33 cellular contexts compared by ENCODE assay signal in genomic region chr10:103544657-103545310, GRCh38. TPM values are rescaled to one million over a fixed set of nuclear protein-coding genes. Genes with fewer than 3 reads are reported as not detected.
DNase-seq lines count a peak whose midpoint lies in the region; ATAC-seq, FAIRE-seq and TF ChIP-seq lines count a peak whose summit lies in the region.
"Had no signal": no experiment of that assay in that cellular context is flagged by ENCODE, and none has a peak within 500 bp of the region (broad histone marks: within the 10 kb centered on the region; RNA-seq: fewer than 3 reads in every experiment).

No MANE protein-coding gene starts in this region.

- DNase-seq in AG08396 (ENCODE audit: low spot score) (peak; percentile 1), H7 (peak; percentile 31), cerebellum (ENCODE audit: low spot score) (peak; percentile 1), pancreas (no peak), NCI-H2029 treated with DMSO at 0.1 percent for 48 hours (lab: John Stamatoyannopoulos, UW) (no peak), NCI-H2081 treated with DMSO at 0.1 percent for 48 hours (lab: John Stamatoyannopoulos, UW) (no peak)
- DNase-seq in T-helper 2 cell treated with Interferon-gamma antibody and Interleukin-4, amounts not matched to agents 5 μg/mL and 100 μg/mL, for 36 hours (ENCODE audit: low spot score) = no peak
- DNase-seq: ACHN; activated CD4-positive, alpha-beta T cell treated with anti-CD3 and anti-CD28 coated beads, Interleukin-2, amount 50 U/mL, for 1 hour; activated effector memory CD4-positive, alpha-beta T cell treated with Interleukin-2 at 50 U/mL for 16 hours; activated naive CD8-positive, alpha-beta T cell treated with anti-CD3 and anti-CD28 coated beads for 36 hours; activated T-cell treated with anti-CD3 and anti-CD28 coated beads, Interleukin-2, amount 50 U/mL, for 1 hour; cortex of kidney; DMS153; effector memory CD4-positive, alpha-beta T cell; midbrain; NCI-H1105; NCI-H187; NCI-H2171 treated with DMSO at 0.1 percent for 48 hours; nucleus accumbens; PC-9; Right ventricle myocardium superior; sigmoid colon; stimulated activated CD4-positive, alpha-beta T cell treated with anti-CD3 and anti-CD28 coated beads, Interleukin-4, amount 100 ng/mL, for 4 hours had no signal

- H3K27me3 ChIP-seq in H7 (ENCODE audit: control insufficient read depth, insufficient read depth, low read length) = no peaks in the 10 kb centered on the region
- no peaks in the 10 kb centered on the region for H3K27me3 ChIP-seq in pancreas
- H3K27me3 ChIP-seq: BLaER1, cardiac muscle cell, tibial nerve had no signal

- TF ChIP-seq CTCF in pancreas (IDR thresholded peaks at IDR 0.05) = no peak

- ATAC-seq in pancreas (no peak), HG02840 (IDR thresholded peaks at IDR 0.05; ENCODE audit: low FRiP score, unreplicated experiment) (no peak)
- ATAC-seq: GM12878; K562; naive thymus-derived CD8-positive, alpha-beta T cell had no signal

- no peaks in the 10 kb centered on the region for H3K9me3 Mint-ChIP-seq in T-helper 2 cell treated with Interferon-gamma antibody and Interleukin-4, amounts not matched to agents 5 μg/mL and 100 μg/mL, for 36 hours
- H3K9me3 Mint-ChIP-seq: activated naive CD8-positive, alpha-beta T cell treated with anti-CD3 and anti-CD28 coated beads for 36 hours; naive thymus-derived CD8-positive, alpha-beta T cell had no signal

- no peak overlapping the region for H3K4me3 ChIP-seq in H7 (ENCODE audit: insufficient read depth, low read depth, low read length)
- H3K4me3 ChIP-seq in pancreas = no peak overlapping the region
- H3K4me3 ChIP-seq: BLaER1, cardiac muscle cell, GM12878, K562, PC-9, sigmoid colon, tibial nerve had no signal

- H3K4me1 ChIP-seq in pancreas = peaks cover 41 to 50% (median 48%) of the 10 kb centered on the region in 3 donors

- H3K27ac ChIP-seq in pancreas = peak overlapping the region; percentile 31 to 62 (median 42)
- H3K27ac ChIP-seq: BLaER1, cardiac muscle cell, PC-9, sigmoid colon, tibial nerve had no signal

- H3K4me3 Mint-ChIP-seq in T-helper 2 cell treated with Interferon-gamma antibody and Interleukin-4, amounts not matched to agents 5 μg/mL and 100 μg/mL, for 36 hours = no peak overlapping the region
- H3K4me3 Mint-ChIP-seq: activated naive CD8-positive, alpha-beta T cell treated with anti-CD3 and anti-CD28 coated beads for 36 hours; naive thymus-derived CD8-positive, alpha-beta T cell had no signal

- no peaks in the 10 kb centered on the region for H3K36me3 Mint-ChIP-seq in T-helper 2 cell treated with Interferon-gamma antibody and Interleukin-4, amounts not matched to agents 5 μg/mL and 100 μg/mL, for 36 hours (ENCODE audit: low read depth)
- H3K36me3 Mint-ChIP-seq: activated naive CD8-positive, alpha-beta T cell treated with anti-CD3 and anti-CD28 coated beads for 36 hours; naive thymus-derived CD8-positive, alpha-beta T cell had no signal

- H3K36me3 ChIP-seq in H7 (replicated peaks; ENCODE audit: control insufficient read depth, insufficient read depth, low read length) (no peaks in the 10 kb centered on the region), pancreas (no peaks in the 10 kb centered on the region)
- H3K36me3 ChIP-seq: BLaER1, cardiac muscle cell, sigmoid colon, tibial nerve had no signal

- peaks cover 10% of the 10 kb centered on the region for H3K27me3 Mint-ChIP-seq in T-helper 2 cell treated with Interferon-gamma antibody and Interleukin-4, amounts not matched to agents 5 μg/mL and 100 μg/mL, for 36 hours (ENCODE audit: low read depth)

- intact Hi-C loops in pancreas (cut with DNase I) = no loop called here

- H3K4me1 Mint-ChIP-seq in T-helper 2 cell treated with Interferon-gamma antibody and Interleukin-4, amounts not matched to agents 5 μg/mL and 100 μg/mL, for 36 hours (ENCODE audit: low read depth) = peaks cover 8% of the 10 kb centered on the region

- WGBS in pancreas, 2 donors = 91 to 92% methylated on average over 8 of the region's 8 CpGs

- no peaks in the 10 kb centered on the region for H3K9me3 ChIP-seq in pancreas
- H3K9me3 ChIP-seq: BLaER1, sigmoid colon, tibial nerve had no signal

- FAIRE-seq in pancreas (lab: Jason Lieb, UNC) = no peak
- FAIRE-seq: GM12878, K562, keratinocyte had no signal

- no peak overlapping the region for H3K27ac Mint-ChIP-seq in T-helper 2 cell treated with Interferon-gamma antibody and Interleukin-4, amounts not matched to agents 5 μg/mL and 100 μg/mL, for 36 hours
- H3K27ac Mint-ChIP-seq: activated naive CD8-positive, alpha-beta T cell treated with anti-CD3 and anti-CD28 coated beads for 36 hours; naive thymus-derived CD8-positive, alpha-beta T cell had no signal

RNA-seq across cellular contexts. Expression of gene NEURL1, which starts 51.3 kb away (rescaled TPM):
- 7.9 and 16.5 TPM in 2 replicates for total RNA-seq in H7 (2014; rRNA removed; shearing (Covaris generic))
- total RNA-seq in cerebellum (16.8 TPM), pancreas (10 to 100 TPM; 11.0 to 19.2 (median 17.6) TPM)
- 10 to 100 TPM; 36.3 to 69.9 TPM for polyA plus RNA-seq in pancreas
- total RNA-seq: HT1080 had no signal

Comparison
In these comparisons a context has a peak if more than half of its experiments do, and no peak if none do; other contexts are left out.
1. DNase-seq: peak in AG08396 (single experiment), H7 (single experiment) and cerebellum (single experiment); none in pancreas (0 of 6), T-helper 2 cell treated with Interferon-gamma antibody and Interleukin-4, amounts not matched to agents 5 μg/mL and 100 μg/mL, for 36 hours (single experiment), NCI-H2029 treated with DMSO at 0.1 percent for 48 hours (single experiment) and NCI-H2081 treated with DMSO at 0.1 percent for 48 hours (single experiment).